In genomic region chr10:18246967-18247366, GRCh38 we compare ENCODE assay signal across 23 cellular contexts.
"Had no signal": no experiment of that assay in that cellular context is flagged by ENCODE, and none has a peak within 500 bp of the region (broad histone marks: within the 10 kb centered on the region; RNA-seq: fewer than 3 reads in every experiment).

No MANE protein-coding gene starts in this region.

- H3K27ac ChIP-seq: esophagus squamous epithelium, gastrocnemius medialis, sigmoid colon, stomach, suprapubic skin, transverse colon had no signal

- H3K9me3 ChIP-seq: esophagus squamous epithelium, gastrocnemius medialis, sigmoid colon, suprapubic skin, transverse colon had no signal

- H3K36me3 ChIP-seq: esophagus squamous epithelium, gastrocnemius medialis, sigmoid colon, stomach, suprapubic skin, transverse colon had no signal

- H3K27me3 ChIP-seq: esophagus squamous epithelium, gastrocnemius medialis, sigmoid colon, stomach, suprapubic skin, transverse colon had no signal

- H3K4me3 ChIP-seq: esophagus squamous epithelium, gastrocnemius medialis, lung, sigmoid colon, smooth muscle cell, stomach, suprapubic skin, transverse colon had no signal

- DNase-seq: activated B cell treated with CpG ODN at 0.5 μM for 24 hours; activated CD4-positive, alpha-beta T cell treated with anti-CD3 and anti-CD28 coated beads for 36 hours; activated CD4-positive, alpha-beta T cell treated with anti-CD3 and anti-CD28 coated beads, Interleukin-2, amount 50 U/mL, for 4 hours; activated CD8-positive, alpha-beta memory T cell treated with anti-CD3 and anti-CD28 coated beads for 24 hours; activated CD8-positive, alpha-beta memory T cell treated with anti-CD3 and anti-CD28 coated beads, Interleukin-2, amount 50 U/mL, for 4 hours; activated naive CD4-positive, alpha-beta T cell; activated naive CD8-positive, alpha-beta T cell treated with anti-CD3 and anti-CD28 coated beads for 36 hours; activated T-cell treated with anti-CD3 and anti-CD28 coated beads, Interleukin-2, amount 50 U/mL, for 24 hours; effector memory CD4-positive, alpha-beta T cell; esophagus squamous epithelium; gastrocnemius medialis; kidney; naive thymus-derived CD4-positive, alpha-beta T cell; posterior cingulate gyrus; sigmoid colon; stimulated activated CD4-positive, alpha-beta T cell treated with anti-CD3 and anti-CD28 coated beads, Interleukin-15, amount 100 ng/mL, for 24 hours; stomach; T-helper 9 cell; transverse colon had no signal

- ATAC-seq: activated CD4-positive, alpha-beta T cell treated with anti-CD3 and anti-CD28 coated beads for 36 hours; gastrocnemius medialis; naive thymus-derived CD4-positive, alpha-beta T cell; stimulated activated memory B cell treated with anti-CD40 and anti-IgM and Interleukin-4, amounts not matched to agents 10 μg/mL and 1 μg/mL and 100 μg/mL, for 72 hours had no signal

- H3K4me1 ChIP-seq: esophagus squamous epithelium, gastrocnemius medialis, stomach, suprapubic skin, transverse colon had no signal
